Comparison of ENCODE assay signal across 8 cellular contexts in genomic region chr17:82019905-82020873, GRCh38. TPM values are rescaled to one million over a fixed set of nuclear protein-coding genes. Genes with fewer than 3 reads are reported as not detected.
DNase-seq lines count a peak whose midpoint lies in the region; ATAC-seq and TF ChIP-seq lines count a peak whose summit lies in the region.

No MANE protein-coding gene starts in this region.

- no peaks in the 10 kb centered on the region for H3K79me2 ChIP-seq in OCI-LY1 (ENCODE audit: insufficient read depth, low read length)

- H3K9me3 ChIP-seq in OCI-LY1 (ENCODE audit: low read length), result no peaks in the 10 kb centered on the region

- peaks cover 24% of the 10 kb centered on the region for H3K4me1 ChIP-seq in OCI-LY1 (ENCODE audit: insufficient read depth, low read length, severe bottlenecking)

- no peaks in the 10 kb centered on the region for H3F3A ChIP-seq in OCI-LY1 (ENCODE audit: insufficient read depth, low read length)

- no peak for ATAC-seq in HG03439 (IDR thresholded peaks at IDR 0.05; ENCODE audit: unreplicated experiment)

- H3K27me3 ChIP-seq in OCI-LY1 (ENCODE audit: insufficient read depth, low read length), result peaks cover under 1% of the 10 kb centered on the region; the same call in 1 of the 2 replicates

- no peaks in the 10 kb centered on the region for H4K20me1 ChIP-seq in OCI-LY1 (ENCODE audit: insufficient read depth, low read length)

- TF ChIP-seq CTCF in OCI-LY1 (IDR thresholded peaks at IDR 0.05; ENCODE audit: low read length) (peak; percentile 90), fibroblast of pulmonary artery (IDR thresholded peaks at IDR 0.05; ENCODE audit: low read length, missing control alignments) (peak; percentile 65)

- H3K9ac ChIP-seq in OCI-LY1 (ENCODE audit: low read length), result no peak overlapping the region; the same call in 1 of the 2 replicates

- DNase-seq in SIG-M5 treated with dmso at 0.1 percent for 504 hours (lab: John Stamatoyannopoulos, UW; ENCODE audit: unreplicated experiment) (peak; percentile 58), SIG-M5 (lab: John Stamatoyannopoulos, UW) (no peak), activated T-cell treated with anti-CD3 and anti-CD28 coated beads for 4 hours (peak; percentile 45), fibroblast of pulmonary artery (ENCODE audit: low read depth) (peak; percentile 45), retina (peak; percentile 57), posterior vena cava (ENCODE audit: low spot score) (no peak)

- H3K9me2 ChIP-seq in OCI-LY1 (ENCODE audit: low read depth, low read length), result no peaks in the 10 kb centered on the region

- H3K4me3 ChIP-seq in OCI-LY1 (ENCODE audit: low read depth, low read length, poor library complexity, severe bottlenecking), result peak overlapping the region; percentile 92
- no peak overlapping the region for H3K4me3 ChIP-seq in fibroblast of pulmonary artery (replicated peaks; ENCODE audit: low read depth, low read length)

- peak overlapping the region; percentile 100; the same call in 1 of the 2 replicates for H3K4me2 ChIP-seq in OCI-LY1 (ENCODE audit: low read length)

- H3K27ac ChIP-seq in OCI-LY1 (ENCODE audit: low read depth, low read length, poor library complexity, severe bottlenecking), result no peak overlapping the region

- H3K36me3 ChIP-seq in OCI-LY1 (ENCODE audit: insufficient read depth, low read length), result peaks cover 12% of the 10 kb centered on the region; the same call in 1 of the 2 replicates

- intact Hi-C loops in posterior vena cava (cut with DNase I), result loop anchor here (1.0 to 2.0 kb wide), 2 partner anchors 60 to 61 kb away; no protein-coding TSS in a partner anchor

- H2AFZ ChIP-seq in OCI-LY1 (ENCODE audit: low read length), result no peak overlapping the region

RNA-seq across cellular contexts. Expression of gene CENPX, which starts 2.5 kb away (rescaled TPM):
- 10 to 100 TPM; 30.9 to 31.7 TPM for total RNA-seq in posterior vena cava

RNA-seq across cellular contexts. Expression of gene LRRC45, which starts 2.9 kb away (rescaled TPM):
- total RNA-seq in posterior vena cava, result 1 to 10 TPM; 3.8 to 5.7 TPM

RNA-seq across cellular contexts. Expression of gene RAC3, which starts 11.3 kb away (rescaled TPM):
- total RNA-seq in posterior vena cava, result 1 to 10 TPM; 1.0 to 1.3 TPM

RNA-seq across cellular contexts. Expression of gene DCXR, which starts 17.3 kb away (rescaled TPM):
- 10 to 100 TPM; 44.1 to 52.1 TPM for total RNA-seq in posterior vena cava

RNA-seq across cellular contexts. Expression of gene RFNG, which starts 31.4 kb away (rescaled TPM):
- total RNA-seq in posterior vena cava, result 10 to 100 TPM; 23.7 to 26.4 TPM

Comparison
In these comparisons a context has a peak if more than half of its experiments do, and no peak if none do; other contexts are left out.
1. DNase-seq: peak in SIG-M5 treated with dmso at 0.1 percent for 504 hours (single experiment), activated T-cell treated with anti-CD3 and anti-CD28 coated beads for 4 hours (single experiment), fibroblast of pulmonary artery (single experiment) and retina (single experiment); none in SIG-M5 (single experiment) and posterior vena cava (single experiment).